In genomic region chr11:129573161-129573560, GRCh38 we compare ENCODE assay signal across 6 cellular contexts.
"Had no signal": no experiment of that assay in that cellular context is flagged by ENCODE, and none has a peak within 500 bp of the region (broad histone marks: within the 10 kb centered on the region; RNA-seq: fewer than 3 reads in every experiment).

No MANE protein-coding gene starts in this region.

- H3K27me3 Mint-ChIP-seq: IgD-negative memory B cell had no signal

- H3K4me3 Mint-ChIP-seq: GM23338, H9, IgD-negative memory B cell had no signal

- DNase-seq: H9, HCEC 1CT, KBM-7 had no signal

- H3K4me3 ChIP-seq: GM23338 had no signal

- H3K4me1 Mint-ChIP-seq: GM23338, H9, IgD-negative memory B cell had no signal

- H3K27ac Mint-ChIP-seq: GM23338, H9, IgD-negative memory B cell had no signal

- ATAC-seq: GM23338, HepG2 had no signal
